In genomic region chr12:89461190-89461589, GRCh38 we compare ENCODE assay signal across 11 cellular contexts.
DNase-seq lines count a peak whose midpoint lies in the region; ATAC-seq, FAIRE-seq and TF ChIP-seq lines count a peak whose summit lies in the region.
"Had no signal": no experiment of that assay in that cellular context is flagged by ENCODE, and none has a peak within 500 bp of the region (broad histone marks: within the 10 kb centered on the region; RNA-seq: fewer than 3 reads in every experiment).

No MANE protein-coding gene starts in this region.

- H3K36me3 ChIP-seq in Panc1 (ENCODE audit: control insufficient read depth, insufficient read depth, low read length) (no peaks in the 10 kb centered on the region; the same call in 1 of the 2 replicates), osteoblast (ENCODE audit: insufficient read depth, low read length) (no peaks in the 10 kb centered on the region)

- CTCF ChIA-PET in Panc1 (lab: Charles Lee): interaction anchor here (0.5 to 1.3 kb wide), 2 partner anchors 165 to 442 kb away, joined by 3 read pairs; no protein-coding TSS in a partner anchor

- FAIRE-seq in frontal cortex (lab: Jason Lieb, UNC): no peak

- H3K4me3 ChIP-seq in Panc1 (ENCODE audit: low read depth in 2 of 2, low read length in 2 of 2): no peak overlapping the region
- H3K4me3 ChIP-seq in fibroblast of pulmonary artery (replicated peaks; ENCODE audit: low read depth, low read length): no peak overlapping the region
- peak overlapping the region; percentile 48 for H3K4me3 ChIP-seq in osteoblast (ENCODE audit: insufficient read depth, low read length)

- no peaks in the 10 kb centered on the region for H3K27me3 ChIP-seq in Panc1 (ENCODE audit: control insufficient read depth, insufficient read depth, low read length)
- no peaks in the 10 kb centered on the region for H3K27me3 ChIP-seq in osteoblast (ENCODE audit: insufficient read depth, low read length)

- H3K4me1 Mint-ChIP-seq in stimulated activated memory B cell treated with anti-CD40 and anti-IgM and Interleukin-4, amounts not matched to agents 10 μg/mL and 1 μg/mL and 100 μg/mL, for 72 hours: no peaks in the 10 kb centered on the region

- H2AFZ ChIP-seq in osteoblast (ENCODE audit: low read length): peak overlapping the region; percentile 73

- H3K4me2 ChIP-seq in osteoblast (ENCODE audit: insufficient read depth, low read length): peak overlapping the region; percentile 80

- intact Hi-C loops in Panc1 (cut with micrococcal nuclease; ENCODE audit: unreplicated experiment): loop anchor here (5.0 kb wide), 1 partner anchor 109 kb away; the partner anchor contains the start of gene DUSP6

- H3K79me2 ChIP-seq in osteoblast (ENCODE audit: insufficient read depth, low read length): no peaks in the 10 kb centered on the region

- POLR2A ChIA-PET in Panc1 (lab: Charles Lee): no interaction called here

- peak; percentile 3 for ATAC-seq in GM18861 (IDR thresholded peaks at IDR 0.05; ENCODE audit: unreplicated experiment)
- ATAC-seq in Panc1: peak; percentile 51
- no peak for ATAC-seq in stimulated activated memory B cell treated with anti-CD40 and anti-IgM and Interleukin-4, amounts not matched to agents 10 μg/mL and 1 μg/mL and 100 μg/mL, for 72 hours
- no peak for ATAC-seq in HG02678 (IDR thresholded peaks at IDR 0.05; ENCODE audit: unreplicated experiment)
- ATAC-seq in GM18873 (IDR thresholded peaks at IDR 0.05; ENCODE audit: low FRiP score, unreplicated experiment): no peak

- in situ Hi-C loops in Panc1 (cut with HindIII; ENCODE audit: low pct_unique_long_range_greater_than_20kb, low sequenced_read_pairs): no loop called here

- no peak overlapping the region for H3K4me3 Mint-ChIP-seq in stimulated activated memory B cell treated with anti-CD40 and anti-IgM and Interleukin-4, amounts not matched to agents 10 μg/mL and 1 μg/mL and 100 μg/mL, for 72 hours
- H3K4me3 Mint-ChIP-seq: dendritic cell treated with granulocyte-macrophage colony-stimulating factor and Interleukin-4, amounts not matched to agents 40 ng/mL and 50 ng/mL, for 4 days had no signal

- no TSS peak for BruUV-seq in Panc1 (replicated peaks; lab: Mats Ljungman, UMichigan)

- H3K27ac Mint-ChIP-seq in stimulated activated memory B cell treated with anti-CD40 and anti-IgM and Interleukin-4, amounts not matched to agents 10 μg/mL and 1 μg/mL and 100 μg/mL, for 72 hours: no peak overlapping the region
- H3K27ac Mint-ChIP-seq: dendritic cell treated with granulocyte-macrophage colony-stimulating factor and Interleukin-4, amounts not matched to agents 40 ng/mL and 50 ng/mL, for 4 days had no signal

- H3K27me3 Mint-ChIP-seq in stimulated activated memory B cell treated with anti-CD40 and anti-IgM and Interleukin-4, amounts not matched to agents 10 μg/mL and 1 μg/mL and 100 μg/mL, for 72 hours: no peaks in the 10 kb centered on the region
- H3K27me3 Mint-ChIP-seq: dendritic cell treated with granulocyte-macrophage colony-stimulating factor and Interleukin-4, amounts not matched to agents 40 ng/mL and 50 ng/mL, for 4 days had no signal

- H3K4me1 ChIP-seq in Panc1 (ENCODE audit: control insufficient read depth, insufficient read depth, low read length) (no peaks in the 10 kb centered on the region), osteoblast (ENCODE audit: insufficient read depth, low read length) (peaks cover 9% of the 10 kb centered on the region)

- no peaks in the 10 kb centered on the region for H4K20me1 ChIP-seq in osteoblast (ENCODE audit: insufficient read depth, low read length)

- H3K9me3 ChIP-seq in Panc1 (ENCODE audit: control insufficient read depth, insufficient read depth, low read depth, low read length): no peaks in the 10 kb centered on the region
- H3K9me3 ChIP-seq in osteoblast (ENCODE audit: low read depth, low read length): no peaks in the 10 kb centered on the region

- TF ChIP-seq CTCF in Panc1 (IDR thresholded peaks at IDR 0.05) (no peak), fibroblast of pulmonary artery (IDR thresholded peaks at IDR 0.05; ENCODE audit: low read length, missing control alignments) (no peak), osteoblast (IDR thresholded peaks at IDR 0.05; ENCODE audit: extremely low read depth, low read depth, low read length) (no peak)

- no peak overlapping the region for H3K27ac ChIP-seq in Panc1 (ENCODE audit: low read length)
- H3K27ac ChIP-seq in osteoblast (ENCODE audit: low read depth, low read length): peak overlapping the region; percentile 84

- H3K36me3 Mint-ChIP-seq in stimulated activated memory B cell treated with anti-CD40 and anti-IgM and Interleukin-4, amounts not matched to agents 10 μg/mL and 1 μg/mL and 100 μg/mL, for 72 hours: peaks cover 17% of the 10 kb centered on the region

- H3K9me3 Mint-ChIP-seq in stimulated activated memory B cell treated with anti-CD40 and anti-IgM and Interleukin-4, amounts not matched to agents 10 μg/mL and 1 μg/mL and 100 μg/mL, for 72 hours: no peaks in the 10 kb centered on the region
- H3K9me3 Mint-ChIP-seq: dendritic cell treated with granulocyte-macrophage colony-stimulating factor and Interleukin-4, amounts not matched to agents 40 ng/mL and 50 ng/mL, for 4 days had no signal

- no peak for DNase-seq in Panc1 (ENCODE audit: low read depth, low spot score)
- peak; percentile 45 for DNase-seq in fibroblast of pulmonary artery (ENCODE audit: low read depth)
- no peak for DNase-seq in osteoblast (ENCODE audit: insufficient read length, low spot score, missing footprints)
- DNase-seq in frontal cortex (ENCODE audit: low spot score in 2 of 2): no peak
- DNase-seq: activated CD4-positive, alpha-beta T cell treated with anti-CD3 and anti-CD28 coated beads, Interleukin-2, amount 50 U/mL, for 48 hours; islet precursor cell had no signal

Comparison
In these comparisons a context has a peak if more than half of its experiments do, and no peak if none do; other contexts are left out.
1. ATAC-seq: peak in GM18861 (single experiment) and Panc1 (single experiment); none in stimulated activated memory B cell treated with anti-CD40 and anti-IgM and Interleukin-4, amounts not matched to agents 10 μg/mL and 1 μg/mL and 100 μg/mL, for 72 hours (single experiment), HG02678 (single experiment) and GM18873 (single experiment).